Comparison of ENCODE assay signal across 26 cellular contexts in genomic region chr6:17265570-17265969, GRCh38.
"Had no signal": no experiment of that assay in that cellular context is flagged by ENCODE, and none has a peak within 500 bp of the region (broad histone marks: within the 10 kb centered on the region; RNA-seq: fewer than 3 reads in every experiment).

No MANE protein-coding gene starts in this region.

- H3K27me3 ChIP-seq: stomach, suprapubic skin, testis, thyroid gland, tibial artery, tibial nerve, transverse colon, upper lobe of right lung, uterus, vagina had no signal

- DNase-seq: stimulated activated CD4-positive, alpha-beta T cell treated with anti-CD3 and anti-CD28 coated beads, Interleukin-2, amount 100 ng/mL, for 48 hours; stimulated activated CD4-positive, alpha-beta T cell treated with anti-CD3 and anti-CD28 coated beads, Interleukin-4, amount 100 ng/mL, for 1 hour; stimulated activated CD4-positive, alpha-beta T cell treated with anti-CD3 and anti-CD28 coated beads, Interleukin-4, amount 100 ng/mL, for 24 hours; stimulated activated CD4-positive, alpha-beta T cell treated with anti-CD3 and anti-CD28 coated beads, Interleukin-4, amount 100 ng/mL, for 4 hours; stimulated activated CD8-positive, alpha-beta memory T cell treated with anti-CD3 and anti-CD28 coated beads, Interleukin-4, amount 100 ng/mL, for 48 hours; stimulated activated naive B cell treated with anti-CD40 and anti-IgM and Interleukin-4, amounts not matched to agents 10 μg/mL and 1 μg/mL and 100 μg/mL, for 72 hours; stimulated activated naive CD4-positive, alpha-beta T cell; stimulated activated naive CD4-positive, alpha-beta T cell treated with Interleukin-2 at 50 U/mL for 16 hours; stimulated activated naive CD8-positive, alpha-beta T cell treated with anti-CD3 and anti-CD28 coated beads, Interleukin-15, amount 100 ng/mL, for 72 hours; stimulated activated naive CD8-positive, alpha-beta T cell treated with anti-CD3 and anti-CD28 coated beads, Interleukin-15, Interleukin-2, amounts not matched to agents 100 U/mL and 50 U/mL, for 24 hours; stomach; substantia nigra; testis; thyroid gland; tibial artery; transverse colon; trophoblast cell; upper lobe of right lung; uterus had no signal

- H3K4me1 ChIP-seq: stomach, suprapubic skin, testis, thyroid gland, tibial nerve, transverse colon, upper lobe of right lung, uterus, vagina had no signal

- H3K4me3 ChIP-seq: stomach, suprapubic skin, testis, thoracic aorta, thyroid gland, tibial artery, tibial nerve, transverse colon, upper lobe of right lung, uterus, vagina had no signal

- H3K27ac ChIP-seq: stomach, suprapubic skin, testis, thoracic aorta, thyroid gland, tibial artery, tibial nerve, transverse colon, upper lobe of right lung, uterus, vagina had no signal

- ATAC-seq: stimulated activated effector memory CD8-positive, alpha-beta T cell treated with anti-CD3 and anti-CD28 coated beads, Interleukin-12 subunit alpha, Interleukin-12 subunit beta, amount 100 ng/mL, for 72 hours; stimulated activated memory B cell treated with anti-CD40 and anti-IgM and Interleukin-4, amounts not matched to agents 10 μg/mL and 1 μg/mL and 100 μg/mL, for 72 hours; stimulated activated naive B cell treated with anti-CD40 and anti-IgM and Interleukin-4, amounts not matched to agents 10 μg/mL and 1 μg/mL and 100 μg/mL, for 72 hours; stimulated activated naive CD8-positive, alpha-beta T cell treated with anti-CD3 and anti-CD28 coated beads, Interleukin-15, amount 100 ng/mL, for 72 hours; stimulated activated naive CD8-positive, alpha-beta T cell treated with anti-CD3 and anti-CD28 coated beads, Interleukin-15, Interleukin-2, amounts not matched to agents 100 U/mL and 50 U/mL, for 24 hours; upper lobe of right lung had no signal

- FAIRE-seq: urothelium cell line had no signal

- H3K9me3 ChIP-seq: suprapubic skin, testis, thoracic aorta, thyroid gland, tibial artery, transverse colon, upper lobe of right lung, uterus, vagina had no signal

- H3K36me3 ChIP-seq: stomach, suprapubic skin, thoracic aorta, thyroid gland, tibial artery, tibial nerve, transverse colon, upper lobe of right lung, uterus, vagina had no signal
